ENCODE assay signal across 8 cellular contexts in genomic region chr6:26122402-26122792, GRCh38. TPM values are rescaled to one million over a fixed set of nuclear protein-coding genes. Genes with fewer than 3 reads are reported as not detected.
DNase-seq lines count a peak whose midpoint lies in the region; ATAC-seq, FAIRE-seq and TF ChIP-seq lines count a peak whose summit lies in the region.

No MANE protein-coding gene starts in this region.

- no peak overlapping the region for H2AFZ ChIP-seq in HepG2 (ENCODE audit: low read length)

- no peak for DNase-seq in CD4-positive, CD25-positive, alpha-beta regulatory T cell
- DNase-seq in LNCaP clone FGC (ENCODE audit: low read depth) (no peak), adrenal gland (peak in 4 of 7 donors; percentile 21 to 73 (median 42)), HepG2 (ENCODE audit: low spot score) (peak; percentile 79), uterus (no peak), NCI-H2081 treated with DMSO at 0.1 percent for 48 hours (lab: John Stamatoyannopoulos, UW) (no peak), NCI-H1092 treated with DMSO at 0.1 percent for 48 hours (lab: John Stamatoyannopoulos, UW) (no peak)
- DNase-seq in activated CD8-positive, alpha-beta memory T cell treated with anti-CD3 and anti-CD28 coated beads, Interleukin-2, amount 50 U/mL, for 4 hours = no peak

- peaks cover 29% of the 10 kb centered on the region for H3K4me1 ChIP-seq in CD4-positive, CD25-positive, alpha-beta regulatory T cell (ENCODE audit: control insufficient read depth, insufficient read depth, low read length, poor library complexity, severe bottlenecking)
- H3K4me1 ChIP-seq in adrenal gland (replicated peaks in 1 of 2) (peaks cover 10 to 17% of the 10 kb centered on the region in 2 donors), HepG2 (ENCODE audit: insufficient read depth, low read length) (peaks cover 55% of the 10 kb centered on the region), uterus (no peaks in the 10 kb centered on the region)

- peaks cover 0 to 4% (median 0%) of the 10 kb centered on the region in 7 donors for H3K9me3 Mint-ChIP-seq in CD4-positive, CD25-positive, alpha-beta regulatory T cell

- peaks cover 14% of the 10 kb centered on the region for H3K36me3 Mint-ChIP-seq in CD4-positive, CD25-positive, alpha-beta regulatory T cell

- WGBS in adrenal gland, 4 donors = 52 to 64% (median 59%) methylated on average over 6 of the region's 6 CpGs
- WGBS in HepG2 (ENCODE audit: low lambda C conversion rate) = 11% methylated on average over 6 of the region's 6 CpGs

- CTCF ChIA-PET in HepG2 (lab: Yijun Ruan, JAX; ENCODE audit: low intra/inter-chr PET ratio, low total read pairs) = no interaction called here

- H3K27ac Mint-ChIP-seq in CD4-positive, CD25-positive, alpha-beta regulatory T cell = peak overlapping the region; percentile 98 to 100 (median 100)

- peaks cover 20% of the 10 kb centered on the region for H4K20me1 ChIP-seq in HepG2 (ENCODE audit: insufficient read depth, low read length)

- H3K27me3 Mint-ChIP-seq in CD4-positive, CD25-positive, alpha-beta regulatory T cell = peaks cover 9% of the 10 kb centered on the region

- peak overlapping the region; percentile 82 for H3K4me2 ChIP-seq in HepG2 (ENCODE audit: low read depth, low read length)

- no peaks in the 10 kb centered on the region for H3K27me3 ChIP-seq in CD4-positive, CD25-positive, alpha-beta regulatory T cell (ENCODE audit: control insufficient read depth, insufficient read depth, low read length)
- H3K27me3 ChIP-seq in adrenal gland (no peaks in the 10 kb centered on the region), HepG2 (ENCODE audit: control insufficient read depth in 1 of 2, insufficient read depth in 2 of 2, low read length in 2 of 2) (no peaks in the 10 kb centered on the region; a peak in 2 of 5 replicates), uterus (peaks cover 0 to 3% of the 10 kb centered on the region in 2 donors)

- ATAC-seq in CD4-positive, CD25-positive, alpha-beta regulatory T cell (ENCODE audit: low read depth in 2 of 2) = no peak
- ATAC-seq in HepG2 = peak; percentile 14

- H3K4me3 Mint-ChIP-seq in CD4-positive, CD25-positive, alpha-beta regulatory T cell = peak overlapping the region; percentile 91 to 99 (median 96)

- no peak for TF ChIP-seq EP300 in HepG2 (IDR thresholded peaks at IDR 0.05; ENCODE audit: low read depth in 2 of 2, low read length in 2 of 2)
- no peak for TF ChIP-seq EP300 in HepG2 (CRISPR knock-in tag; IDR thresholded peaks at IDR 0.05; ENCODE audit: borderline replicate concordance)

- peaks cover 17 to 30% (median 26%) of the 10 kb centered on the region in 4 donors for H3K4me1 Mint-ChIP-seq in CD4-positive, CD25-positive, alpha-beta regulatory T cell

- H3K27ac ChIP-seq in CD4-positive, CD25-positive, alpha-beta regulatory T cell (ENCODE audit: insufficient read depth, low read length, poor library complexity, severe bottlenecking) = peak overlapping the region; percentile 97
- H3K27ac ChIP-seq in adrenal gland = peak overlapping the region; percentile 94 to 99 (median 97)
- H3K27ac ChIP-seq in HepG2 (ENCODE audit: extremely low read length, insufficient read depth, low read length) = peak overlapping the region; percentile 93
- H3K27ac ChIP-seq in uterus = peak overlapping the region; percentile 96 to 98

- POLR2A ChIA-PET in HepG2 (lab: Yijun Ruan, JAX) = interaction anchor here (0.6 to 6.4 kb wide), 23 partner anchors 14 to 1771 kb away, joined by 3 to 621 read pairs (median 18); partner anchors contain the start of gene HFE

- peak overlapping the region; percentile 100 for H3K4me3 ChIP-seq in CD4-positive, CD25-positive, alpha-beta regulatory T cell (ENCODE audit: low read depth, low read length)
- H3K4me3 ChIP-seq in LNCaP clone FGC (ENCODE audit: low read depth, low read length) (peak overlapping the region; percentile 100), adrenal gland (peak overlapping the region in 1 of 4 donors; percentile 79), HepG2 (replicated peaks in 1 of 3; ENCODE audit: insufficient read depth in 1 of 3, low read depth in 2 of 3, low read length in 3 of 3) (peak overlapping the region; percentile 47 to 99 (median 83)), uterus (peak overlapping the region; percentile 83 to 98)

- intact Hi-C loops in adrenal gland (cut with DNase I) = no loop called here
- intact Hi-C loops in HepG2 (cut with micrococcal nuclease; ENCODE audit: unreplicated experiment) = loop anchor here (2.0 to 5.0 kb wide), 2 partner anchors 76 to 1715 kb away; a partner anchor contains a TSS
- intact Hi-C loops in uterus (cut with DNase I; ENCODE audit: low total_unique reads) = loop anchor here (10.0 kb wide), 1 partner anchor 72 kb away; a partner anchor contains a TSS

- in situ Hi-C loops in HepG2 (cut with HindIII; ENCODE audit: extremely low pct_ligation_motif_present, low pct_unique_long_range_greater_than_20kb) = loop anchor here (5.0 kb wide), 2 partner anchors 35 to 75 kb away; a partner anchor contains a TSS

- H3K36me3 ChIP-seq in CD4-positive, CD25-positive, alpha-beta regulatory T cell (ENCODE audit: control insufficient read depth, insufficient read depth, low read length) = no peaks in the 10 kb centered on the region
- no peaks in the 10 kb centered on the region for H3K36me3 ChIP-seq in adrenal gland (replicated peaks in 1 of 2)
- no peaks in the 10 kb centered on the region for H3K36me3 ChIP-seq in HepG2 (replicated peaks in 1 of 2; ENCODE audit: control insufficient read depth in 1 of 2, insufficient read depth in 2 of 2, low read length in 2 of 2)
- no peaks in the 10 kb centered on the region for H3K36me3 ChIP-seq in uterus

- no peaks in the 10 kb centered on the region for H3K9me3 ChIP-seq in CD4-positive, CD25-positive, alpha-beta regulatory T cell (ENCODE audit: control insufficient read depth in 2 of 2, low read length in 2 of 2)
- H3K9me3 ChIP-seq in adrenal gland (replicated peaks in 1 of 3) (no peaks in the 10 kb centered on the region), HepG2 (ENCODE audit: low read length) (no peaks in the 10 kb centered on the region), uterus (no peaks in the 10 kb centered on the region)

- no peak for TF ChIP-seq RAD21 in HepG2 (CRISPR knock-in tag; IDR thresholded peaks at IDR 0.05)

- peak in 1 of 2 donors; percentile 10 for TF ChIP-seq POLR2A in adrenal gland (IDR thresholded peaks at IDR 0.05)
- no peak for TF ChIP-seq POLR2A in HepG2 (IDR thresholded peaks at IDR 0.05; ENCODE audit: insufficient read depth in 1 of 2, low read depth in 2 of 2, low read length in 2 of 2)
- TF ChIP-seq POLR2A in uterus (IDR thresholded peaks at IDR 0.05) = no peak

- H3K9ac ChIP-seq in HepG2 (ENCODE audit: insufficient read depth, low read depth, low read length) = peak overlapping the region; percentile 92

- TF ChIP-seq CTCF in LNCaP clone FGC (IDR thresholded peaks at IDR 0.05; ENCODE audit: control insufficient read depth, extremely low read depth, insufficient read depth) = no peak
- TF ChIP-seq CTCF in adrenal gland (IDR thresholded peaks at IDR 0.05) = no peak
- TF ChIP-seq CTCF in HepG2 (CRISPR knock-in tag; IDR thresholded peaks at IDR 0.05) = no peak
- TF ChIP-seq CTCF in uterus (IDR thresholded peaks at IDR 0.05) = no peak

- peaks cover 34% of the 10 kb centered on the region for H3K79me2 ChIP-seq in HepG2 (ENCODE audit: insufficient read depth, low read length)

- BruUV-seq in HepG2 (replicated peaks; lab: Mats Ljungman, UMichigan) = no TSS peak

- no peak for FAIRE-seq in HepG2 (lab: Jason Lieb, UNC)

TF ChIP-seq in HepG2, 621 proteins besides CTCF, POLR2A, EP300 and RAD21 (continues in another document):
- TF ChIP-seq PRPF4 (IDR thresholded peaks at IDR 0.05; ENCODE audit: low read depth, low read length, poor library complexity, severe bottlenecking) (no peak), XBP1 (CRISPR knock-in tag; IDR thresholded peaks at IDR 0.05) (0 out of 2 replicates have a peak, but pooled peaks have one; percentile 6), ZNF232 (CRISPR knock-in tag; IDR thresholded peaks at IDR 0.05; ENCODE audit: borderline replicate concordance) (0 out of 2 replicates have a peak, but pooled peaks have one; percentile 0)
- TF ChIP-seq, protein P1, sequence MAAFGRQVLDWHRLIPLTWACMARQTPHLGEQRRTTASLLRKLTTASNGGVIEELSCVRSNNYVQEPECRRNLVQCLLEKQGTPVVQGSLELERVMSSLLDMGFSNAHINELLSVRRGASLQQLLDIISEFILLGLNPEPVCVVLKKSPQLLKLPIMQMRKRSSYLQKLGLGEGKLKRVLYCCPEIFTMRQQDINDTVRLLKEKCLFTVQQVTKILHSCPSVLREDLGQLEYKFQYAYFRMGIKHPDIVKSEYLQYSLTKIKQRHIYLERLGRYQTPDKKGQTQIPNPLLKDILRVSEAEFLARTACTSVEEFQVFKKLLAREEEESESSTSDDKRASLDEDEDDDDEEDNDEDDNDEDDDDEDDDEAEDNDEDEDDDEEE (CRISPR knock-in tag; IDR thresholded peaks at IDR 0.05) = no peak

RNA-seq across cellular contexts. Expression of gene HFE, which starts 35.2 kb away (rescaled TPM):
- total RNA-seq in CD4-positive, CD25-positive, alpha-beta regulatory T cell = 2.6 TPM
- polyA plus RNA-seq in CD4-positive, CD25-positive, alpha-beta regulatory T cell = 1 to 10 TPM; 1.2 to 2.5 (median 2.4) TPM
- total RNA-seq in adrenal gland = 10 to 100 TPM; 12.9 to 32.1 (median 23.6) TPM
- polyA plus RNA-seq in adrenal gland = 10 to 100 TPM in 1 of 3 donors, 1 to 10 TPM in 2; 6.2 to 15.9 (median 6.4) TPM
- total RNA-seq in HepG2 (2016; rRNA removed; fragmentation: Illumina TruSeq; extraction: Trizol) = 1.9 and 3.7 TPM in 2 replicates
- 0.18 and 0.51 TPM in 2 replicates for total RNA-seq in HepG2 (2016; cell fraction: cytosol; rRNA removed; fragmentation: Illumina TruSeq; extraction: Trizol; ENCODE audit: low read depth)
- 1.9 and 4.9 TPM in 2 replicates for total RNA-seq in HepG2 (2016; cell fraction: insoluble cytoplasmic fraction; rRNA removed; fragmentation: Illumina TruSeq; extraction: Trizol)
- 0.41 and 0.49 TPM in 2 replicates for total RNA-seq in HepG2 (2016; cell fraction: membrane; rRNA removed; fragmentation: Illumina TruSeq; extraction: Trizol)
- total RNA-seq in HepG2 (2016; cell fraction: nucleus; rRNA removed; fragmentation: Illumina TruSeq; extraction: Trizol) = 3.5 and 4.2 TPM in 2 replicates
- 5.7 and 6.3 TPM in 2 replicates for polyA plus RNA-seq in HepG2 (2011; rRNA removed)
- 5.3 and 5.8 TPM in 2 replicates for polyA plus RNA-seq in HepG2 (2011; cell fraction: cytosol; rRNA removed)
- polyA plus RNA-seq in HepG2 (2011; cell fraction: nucleus; rRNA removed) = 3.7 and 5.3 TPM in 2 replicates
- 2.4 and 3.5 TPM in 2 replicates for polyA plus RNA-seq in HepG2 (2012)
- polyA plus RNA-seq in HepG2 (2016; cell fraction: cytosol; fragmentation: Illumina TruSeq; extraction: Trizol; ENCODE audit: low read depth) = 0.24 and 0.26 TPM in 2 replicates
- polyA plus RNA-seq in HepG2 (2016; cell fraction: insoluble cytoplasmic fraction; fragmentation: Illumina TruSeq; extraction: Trizol; ENCODE audit: low read depth) = 1.4 and 2.1 TPM in 2 replicates
- polyA plus RNA-seq in HepG2 (2016; cell fraction: membrane; fragmentation: Illumina TruSeq; extraction: Trizol; ENCODE audit: low read depth) = 0.29 and 0.86 TPM in 2 replicates
- polyA plus RNA-seq in HepG2 (2016; cell fraction: nucleus; fragmentation: Illumina TruSeq; extraction: Trizol; ENCODE audit: insufficient read depth, low read depth) = 7.7 and 8.2 TPM in 2 replicates
- 13.4 and 32.5 TPM in 2 replicates for polyA minus RNA-seq in HepG2 (2011; rRNA and poly(A)+ RNA removed; ENCODE audit: low replicate concordance)
- 2.2 and 5.5 TPM in 2 replicates for polyA minus RNA-seq in HepG2 (2011; cell fraction: cytosol; rRNA and poly(A)+ RNA removed)
- polyA minus RNA-seq in HepG2 (2011; cell fraction: nucleus; rRNA and poly(A)+ RNA removed) = 3.3 and 4.0 TPM in 2 replicates
- 1 to 10 TPM; 1.2 to 8.4 (median 6.2) TPM for total RNA-seq in uterus

Comparison
In these comparisons a context has a peak if more than half of its experiments do, and no peak if none do; other contexts are left out.
1. DNase-seq: peak in adrenal gland (4 of 7) and HepG2 (single experiment); none in CD4-positive, CD25-positive, alpha-beta regulatory T cell (0 of 3), LNCaP clone FGC (single experiment), uterus (0 of 2), NCI-H2081 treated with DMSO at 0.1 percent for 48 hours (single experiment), activated CD8-positive, alpha-beta memory T cell treated with anti-CD3 and anti-CD28 coated beads, Interleukin-2, amount 50 U/mL, for 4 hours (single experiment) and NCI-H1092 treated with DMSO at 0.1 percent for 48 hours (single experiment).
2. intact Hi-C loops: an anchor here in HepG2 (2.0 to 5.0 kb wide) and uterus (10.0 kb wide); none called in adrenal gland.
3. Peak in every context shown above with its lines, with median percentiles within 50 percentile points of each other: H3K27ac ChIP-seq.